ENCODE assay signal across 13 cellular contexts in genomic region chr22:41522813-41523212, GRCh38. TPM values are rescaled to one million over a fixed set of nuclear protein-coding genes. Genes with fewer than 3 reads are reported as not detected.
A peak's percentile ranks its signal among the peaks of the same experiment; 100 is the strongest.
DNase-seq lines count a peak whose midpoint lies in the region; ATAC-seq and TF ChIP-seq lines count a peak whose summit lies in the region.
"Had no signal": no experiment of that assay in that cellular context is flagged by ENCODE, and none has a peak within 500 bp of the region (broad histone marks: within the 10 kb centered on the region; RNA-seq: fewer than 3 reads in every experiment).

No MANE protein-coding gene starts in this region.

- H3K4me3 ChIP-seq in SK-N-MC = no peak overlapping the region
- H3K4me3 ChIP-seq in esophagus squamous epithelium = no peak overlapping the region
- H3K4me3 ChIP-seq in GM23338 = no peak overlapping the region
- no peak overlapping the region for H3K4me3 ChIP-seq in mucosa of descending colon
- H3K4me3 ChIP-seq: skin epidermis had no signal

- H4K20me1 ChIP-seq in GM23338 (replicated peaks; ENCODE audit: insufficient read depth) = peaks cover 8% of the 10 kb centered on the region

- no peak for ATAC-seq in GM23338
- ATAC-seq in mucosa of descending colon = no peak
- no peak for ATAC-seq in GM19467 (IDR thresholded peaks at IDR 0.05; ENCODE audit: unreplicated experiment)
- ATAC-seq: activated CD8-positive, alpha-beta memory T cell treated with anti-CD3 and anti-CD28 coated beads, Interleukin-2, amount 10 ng/mL, durations not matched to agents 7 days and 5 days had no signal

- intact Hi-C loops in esophagus squamous epithelium (cut with DNase I) (no loop called here), mucosa of descending colon (cut with DNase I, micrococcal nuclease) (no loop called here)

- no peak overlapping the region for H3K9ac ChIP-seq in SK-N-MC (ENCODE audit: insufficient read length)

- peaks cover 14 to 51% (median 36%) of the 10 kb centered on the region in 3 donors for H3K4me1 ChIP-seq in esophagus squamous epithelium
- H3K4me1 ChIP-seq in GM23338 (ENCODE audit: insufficient read depth) = no peaks in the 10 kb centered on the region
- H3K4me1 ChIP-seq in mucosa of descending colon (ENCODE audit: low read depth) = no peaks in the 10 kb centered on the region

- no peak for TF ChIP-seq POLR2A in esophagus squamous epithelium (IDR thresholded peaks at IDR 0.05)

- TF ChIP-seq CTCF in C4-2B (conservative IDR thresholded peaks at IDR 0.05) (no peak), esophagus squamous epithelium (IDR thresholded peaks at IDR 0.05) (no peak), progenitor cell of endocrine pancreas (IDR thresholded peaks at IDR 0.05; ENCODE audit: unreplicated experiment) (no peak), GM23338 (conservative IDR thresholded peaks at IDR 0.05; ENCODE audit: low read depth in 2 of 2) (no peak), mucosa of descending colon (IDR thresholded peaks at IDR 0.05) (no peak)

- H3K9me3 ChIP-seq in SK-N-MC (ENCODE audit: low read depth, low read length) = no peaks in the 10 kb centered on the region
- H3K9me3 ChIP-seq in esophagus squamous epithelium = no peaks in the 10 kb centered on the region
- no peaks in the 10 kb centered on the region for H3K9me3 ChIP-seq in mucosa of descending colon

- H3K4me3 Mint-ChIP-seq in progenitor cell of endocrine pancreas (ENCODE audit: low read depth) (no peak overlapping the region), GM23338 (no peak overlapping the region)
- H3K4me3 Mint-ChIP-seq: activated CD8-positive, alpha-beta memory T cell treated with anti-CD3 and anti-CD28 coated beads, Interleukin-2, amount 10 ng/mL, durations not matched to agents 7 days and 5 days had no signal

- WGBS in esophagus squamous epithelium, 2 donors = 89 to 93% methylated on average over 5 to 7 of the region's 9 CpGs

- H3K9me3 Mint-ChIP-seq in progenitor cell of endocrine pancreas (ENCODE audit: low read depth) (no peaks in the 10 kb centered on the region), GM23338 (no peaks in the 10 kb centered on the region)

- H3K4me2 ChIP-seq in GM23338 = no peak overlapping the region

- H3K27me3 Mint-ChIP-seq in progenitor cell of endocrine pancreas (no peaks in the 10 kb centered on the region), GM23338 (ENCODE audit: insufficient read depth, low read depth, poor library complexity) (peaks cover 38% of the 10 kb centered on the region)
- H3K27me3 Mint-ChIP-seq: activated CD8-positive, alpha-beta memory T cell treated with anti-CD3 and anti-CD28 coated beads, Interleukin-2, amount 10 ng/mL, durations not matched to agents 7 days and 5 days had no signal

- no peaks in the 10 kb centered on the region for H3K4me1 Mint-ChIP-seq in progenitor cell of endocrine pancreas (ENCODE audit: low read depth)
- H3K4me1 Mint-ChIP-seq in GM23338 = no peaks in the 10 kb centered on the region; the same call in 2 of the 3 replicates

- H3K9me2 ChIP-seq in GM23338 (ENCODE audit: insufficient read depth) = no peaks in the 10 kb centered on the region

- H3K36me3 ChIP-seq in SK-N-MC (ENCODE audit: insufficient read depth, low read length) (peaks cover 39% of the 10 kb centered on the region), esophagus squamous epithelium (peaks cover 30 to 99% (median 38%) of the 10 kb centered on the region in 3 donors), GM23338 (ENCODE audit: insufficient read depth) (peaks cover 6% of the 10 kb centered on the region; the same call in 1 of the 2 replicates), mucosa of descending colon (ENCODE audit: low read depth) (peaks cover 5% of the 10 kb centered on the region)

- no peaks in the 10 kb centered on the region for H3K79me2 ChIP-seq in GM23338 (replicated peaks; ENCODE audit: insufficient read depth)

- peaks cover 37% of the 10 kb centered on the region for H3F3A ChIP-seq in GM23338 (replicated peaks; ENCODE audit: low read depth)

- no peak for DNase-seq in SK-N-MC (ENCODE audit: low read depth, low spot score)
- DNase-seq in esophagus squamous epithelium (lab: John Stamatoyannopoulos, UW) = no peak
- DNase-seq in progenitor cell of endocrine pancreas (ENCODE audit: low spot score, unreplicated experiment) = no peak
- DNase-seq in GM23338 (ENCODE audit: low spot score) = no peak
- no peak for DNase-seq in mucosa of descending colon
- no peak for DNase-seq in NCI-H146 treated with DMSO at 0.1 percent for 48 hours (lab: John Stamatoyannopoulos, UW; ENCODE audit: unreplicated experiment)
- DNase-seq: activated CD8-positive, alpha-beta memory T cell treated with anti-CD3 and anti-CD28 coated beads, Interleukin-2, amount 10 ng/mL, durations not matched to agents 7 days and 5 days; central memory CD4-positive, alpha-beta T cell; NCI-H1092 treated with DMSO at 0.1 percent for 48 hours; NCI-H82 had no signal

- H3K36me3 Mint-ChIP-seq in progenitor cell of endocrine pancreas (ENCODE audit: insufficient read depth) = peaks cover 3% of the 10 kb centered on the region
- H3K36me3 Mint-ChIP-seq in GM23338 (ENCODE audit: low read depth) = peaks cover 38% of the 10 kb centered on the region

- H3K27ac Mint-ChIP-seq in progenitor cell of endocrine pancreas (peak overlapping the region; percentile 33), GM23338 (no peak overlapping the region; the same call in 1 of the 2 replicates)
- H3K27ac Mint-ChIP-seq: activated CD8-positive, alpha-beta memory T cell treated with anti-CD3 and anti-CD28 coated beads, Interleukin-2, amount 10 ng/mL, durations not matched to agents 7 days and 5 days had no signal

- no peak overlapping the region for H2AFZ ChIP-seq in GM23338

- H3K27ac ChIP-seq in C4-2B (peak overlapping the region; percentile 19; the same call in 1 of the 2 replicates), SK-N-MC (0 out of 2 replicates have a peak overlapping the region, but pooled peaks have one; percentile 64), esophagus squamous epithelium (peak overlapping the region; percentile 73 to 95 (median 88)), GM23338 (ENCODE audit: low read depth) (no peak overlapping the region)

- H3K27me3 ChIP-seq in esophagus squamous epithelium (no peaks in the 10 kb centered on the region), GM23338 (ENCODE audit: insufficient read depth) (no peaks in the 10 kb centered on the region)

RNA-seq across cellular contexts. Expression of gene POLR3H, which starts 21.5 kb away (rescaled TPM):
- total RNA-seq in esophagus squamous epithelium (10 to 100 TPM; 13.7 to 23.3 (median 16.1) TPM), progenitor cell of endocrine pancreas (43.5 and 44.1 TPM in 2 replicates), mucosa of descending colon (10 to 100 TPM; 12.4 to 26.1 (median 15.7) TPM)
- 18.6 and 19.0 TPM in 2 replicates for total RNA-seq in GM23338 (2014; rRNA removed; shearing (Covaris generic))
- polyA plus RNA-seq in GM23338 (2016; fragmentation: Nextera tagmentation; extraction: Ambion mirVana) = 26.5 and 28.7 TPM in 2 replicates

RNA-seq across cellular contexts. Expression of gene CSDC2, which starts 38.0 kb away (rescaled TPM):
- total RNA-seq in esophagus squamous epithelium (1 to 10 TPM in 2 of 4 donors, under 1 TPM in 2; 0.19 to 2.7 (median 0.73) TPM), progenitor cell of endocrine pancreas (1.7 TPM in 2 replicates), mucosa of descending colon (1 to 10 TPM in 2 of 3 donors, under 1 TPM in 1; 0.26 to 1.6 (median 1.0) TPM)
- 0.35 and 0.47 TPM in 2 replicates for total RNA-seq in GM23338 (2014; rRNA removed; shearing (Covaris generic))
- 0.45 and 0.50 TPM in 2 replicates for polyA plus RNA-seq in GM23338 (2016; fragmentation: Nextera tagmentation; extraction: Ambion mirVana)
- total RNA-seq: activated CD8-positive, alpha-beta memory T cell treated with anti-CD3 and anti-CD28 coated beads, Interleukin-2, amount 10 ng/mL, durations not matched to agents 7 days and 5 days had no signal

RNA-seq across cellular contexts. Expression of gene ACO2, which starts 53.9 kb away (rescaled TPM):
- total RNA-seq in esophagus squamous epithelium = 10 to 100 TPM; 83.7 to 90.4 (median 87.0) TPM
- 67.4 and 69.7 TPM in 2 replicates for total RNA-seq in progenitor cell of endocrine pancreas
- total RNA-seq in GM23338 (2014; rRNA removed; shearing (Covaris generic)) = 77.8 and 79.7 TPM in 2 replicates
- 33.4 and 36.2 TPM in 2 replicates for polyA plus RNA-seq in GM23338 (2016; fragmentation: Nextera tagmentation; extraction: Ambion mirVana)
- total RNA-seq in mucosa of descending colon = 100 to 1,000 TPM; 187 to 295 (median 241) TPM

RNA-seq across cellular contexts. Expression of gene PHF5A, which starts 54.3 kb away (rescaled TPM):
- total RNA-seq in esophagus squamous epithelium (10 to 100 TPM; 21.5 to 47.3 (median 41.5) TPM), progenitor cell of endocrine pancreas (44.3 and 52.9 TPM in 2 replicates), mucosa of descending colon (10 to 100 TPM; 27.0 to 31.7 (median 29.7) TPM)
- 108 and 115 TPM in 2 replicates for total RNA-seq in GM23338 (2014; rRNA removed; shearing (Covaris generic))
- polyA plus RNA-seq in GM23338 (2016; fragmentation: Nextera tagmentation; extraction: Ambion mirVana) = 49.4 and 52.4 TPM in 2 replicates
